ENCODE assay signal across 1 cellular context in genomic region chr6:43093361-43094289, GRCh38.
TF ChIP-seq lines count a peak whose summit lies in the region.

No MANE protein-coding gene starts in this region.

TF ChIP-seq in K562, 482 proteins besides CTCF, POLR2A, EP300 and RAD21 (continued from another document):
- no peak for TF ChIP-seq FOXO4 (CRISPR knock-in tag; IDR thresholded peaks at IDR 0.05)
- peak; percentile 60 to 71 for TF ChIP-seq NRF1 (conservative IDR thresholded peaks at IDR 0.05 in 1 of 2, IDR thresholded peaks at IDR 0.05 in 1 of 2)
- no peak for TF ChIP-seq YBX1 (IDR thresholded peaks at IDR 0.05)
- TF ChIP-seq L3MBTL2 (IDR thresholded peaks at IDR 0.05), result peak; percentile 76
- no peak for TF ChIP-seq SETDB1 (IDR thresholded peaks at IDR 0.05; ENCODE audit: low read length)
- peak; percentile 48 for TF ChIP-seq ASH1L (IDR thresholded peaks at IDR 0.05; ENCODE audit: borderline replicate concordance, low read depth, partially characterized antibody)
- TF ChIP-seq MTA3 (IDR thresholded peaks at IDR 0.05; ENCODE audit: borderline replicate concordance), result 0 out of 2 replicates have a peak, but pooled peaks have one; percentile 27
- 0 out of 2 replicates have a peak, but pooled peaks have one; percentile 32 for TF ChIP-seq RBFOX2 (IDR thresholded peaks at IDR 0.05; ENCODE audit: low read depth, low read length)
- peak; percentile 90 for TF ChIP-seq ZBTB5 (IDR thresholded peaks at IDR 0.05)
- no peak for TF ChIP-seq TEAD4 (IDR thresholded peaks at IDR 0.05; ENCODE audit: low read length)
- no peak for TF ChIP-seq TEAD4 (CRISPR knock-in tag; IDR thresholded peaks at IDR 0.05; ENCODE audit: borderline replicate concordance)
- TF ChIP-seq RFX5 (IDR thresholded peaks at IDR 0.05; ENCODE audit: low read depth, low read length), result no peak
- peak; percentile 45 for TF ChIP-seq TBP (optimal IDR thresholded peaks at IDR 0.05; ENCODE audit: low read depth, low read length)
- peak; percentile 60 for TF ChIP-seq MEIS2 (IDR thresholded peaks at IDR 0.05; ENCODE audit: partially characterized antibody)
- no peak for TF ChIP-seq LCOR (CRISPR knock-in tag; IDR thresholded peaks at IDR 0.05)
- TF ChIP-seq ZNF239 (CRISPR knock-in tag; IDR thresholded peaks at IDR 0.05), result no peak
- TF ChIP-seq GTF2B (IDR thresholded peaks at IDR 0.05; ENCODE audit: extremely low read depth, insufficient read length), result no peak
- peak; percentile 1; the same call in 1 of the 2 replicates for TF ChIP-seq ZNF384 (IDR thresholded peaks at IDR 0.05; ENCODE audit: low read depth, low read length)
- TF ChIP-seq MAZ (CRISPR knock-in tag; conservative IDR thresholded peaks at IDR 0.05 in 1 of 2, IDR thresholded peaks at IDR 0.05 in 1 of 2), result peak in 1 of 2 experiments; percentile 31; a peak in 1 of 4 replicates
- TF ChIP-seq ZNF77 (CRISPR knock-in tag; IDR thresholded peaks at IDR 0.05), result no peak
- TF ChIP-seq ATF7 (IDR thresholded peaks at IDR 0.05), result peak; percentile 30; the same call in 1 of the 2 replicates
- TF ChIP-seq ZNF707 (CRISPR knock-in tag; conservative IDR thresholded peaks at IDR 0.05), result no peak
- no peak for TF ChIP-seq ATF1 (CRISPR knock-in tag; IDR thresholded peaks at IDR 0.05)
- TF ChIP-seq ATF1 (tag; IDR thresholded peaks at IDR 0.05), result peak; percentile 62
- TF ChIP-seq TAF1 (IDR thresholded peaks at IDR 0.05; ENCODE audit: control insufficient read depth, extremely low read depth, insufficient read depth, low read length, severe bottlenecking), result no peak
- no peak for TF ChIP-seq SMARCB1 (IDR thresholded peaks at IDR 0.05; ENCODE audit: insufficient read length, low read depth)
- no peak for TF ChIP-seq SNRNP70 (optimal IDR thresholded peaks at IDR 0.05; ENCODE audit: low read depth, low read length)
- peak; percentile 18; the same call in 1 of the 2 replicates for TF ChIP-seq LEF1 (IDR thresholded peaks at IDR 0.05)
- 0 out of 2 replicates have a peak, but pooled peaks have one; percentile 11 for TF ChIP-seq CREM (IDR thresholded peaks at IDR 0.05; ENCODE audit: low read depth)
- no peak for TF ChIP-seq CEBPZ (IDR thresholded peaks at IDR 0.05; ENCODE audit: borderline replicate concordance, low read depth, low read length)
- 0 out of 2 replicates have a peak, but pooled peaks have one; percentile 33 for TF ChIP-seq SP1 (CRISPR knock-in tag; IDR thresholded peaks at IDR 0.05)
- peak; percentile 92 for TF ChIP-seq PKNOX1 (IDR thresholded peaks at IDR 0.05)
- TF ChIP-seq ZNF140 (CRISPR knock-in tag; IDR thresholded peaks at IDR 0.05), result no peak
- TF ChIP-seq ZBTB1 (CRISPR knock-in tag; IDR thresholded peaks at IDR 0.05; ENCODE audit: borderline replicate concordance, low read depth), result no peak
- peak; percentile 40 for TF ChIP-seq PRDM10 (IDR thresholded peaks at IDR 0.05; ENCODE audit: partially characterized antibody)
- peak; percentile 96 for TF ChIP-seq HINFP (tag; conservative IDR thresholded peaks at IDR 0.05; ENCODE audit: low read depth)
- no peak for TF ChIP-seq SIN3A (IDR thresholded peaks at IDR 0.05; ENCODE audit: borderline replicate concordance in 2 of 2, control insufficient read depth in 1 of 2, low read depth in 2 of 2, low read length in 2 of 2)
- no peak for TF ChIP-seq IRF9 (tag; IDR thresholded peaks at IDR 0.05)
- TF ChIP-seq ARNT (IDR thresholded peaks at IDR 0.05), result no peak
